ENCODE assay signal across 8 cellular contexts in genomic region chr13:42041684-42042035, GRCh38. TPM values are rescaled to one million over a fixed set of nuclear protein-coding genes. Genes with fewer than 3 reads are reported as not detected.
DNase-seq lines count a peak whose midpoint lies in the region; ATAC-seq and TF ChIP-seq lines count a peak whose summit lies in the region.

No MANE protein-coding gene starts in this region.

- H3K27me3 Mint-ChIP-seq in Caco-2 (ENCODE audit: insufficient read depth, unreplicated experiment) (peaks cover 32% of the 10 kb centered on the region), osteocyte (ENCODE audit: unreplicated experiment) (no peaks in the 10 kb centered on the region)
- no peaks in the 10 kb centered on the region for H3K27me3 Mint-ChIP-seq in activated naive CD8-positive, alpha-beta T cell

- no TSS peak for BruUV-seq in Caco-2 (replicated peaks; lab: Mats Ljungman, UMichigan)

- no peaks in the 10 kb centered on the region; the same call in 1 of the 2 replicates for H3K27me3 ChIP-seq in Caco-2 (replicated peaks; ENCODE audit: control insufficient read depth, insufficient read depth, low read length)
- no peaks in the 10 kb centered on the region for H3K27me3 ChIP-seq in MM.1S (replicated peaks; ENCODE audit: insufficient read depth, low read length)
- H3K27me3 ChIP-seq in cardiac muscle cell: peaks cover 29% of the 10 kb centered on the region

- ATAC-seq in GM19395 (IDR thresholded peaks at IDR 0.05; ENCODE audit: unreplicated experiment): peak; percentile 19
- ATAC-seq in HG03280 (IDR thresholded peaks at IDR 0.05; ENCODE audit: unreplicated experiment): no peak

- H3K4me3 ChIP-seq in Caco-2 (ENCODE audit: low read depth, low read length) (peak overlapping the region; percentile 58), MM.1S (ENCODE audit: low read length) (no peak overlapping the region), cardiac muscle cell (peak overlapping the region; percentile 55)

- peak; percentile 66 to 68 for DNase-seq in Caco-2
- no peak for DNase-seq in MM.1S
- DNase-seq in cardiac muscle cell (ENCODE audit: low read depth in 1 of 2, low spot score in 1 of 2): peak; percentile 73 to 74
- no peak for DNase-seq in osteocyte (ENCODE audit: extremely low spot score, unreplicated experiment)
- no peak for DNase-seq in GF-D8 (lab: John Stamatoyannopoulos, UW)

- peak overlapping the region; percentile 88 for H3K4me3 Mint-ChIP-seq in Caco-2 (ENCODE audit: unreplicated experiment)
- H3K4me3 Mint-ChIP-seq in activated naive CD8-positive, alpha-beta T cell: peak overlapping the region; percentile 94
- peak overlapping the region; percentile 92 for H3K4me3 Mint-ChIP-seq in osteocyte (ENCODE audit: unreplicated experiment)

- H3K36me3 Mint-ChIP-seq in Caco-2 (ENCODE audit: insufficient read depth, unreplicated experiment): peaks cover 19% of the 10 kb centered on the region
- H3K36me3 Mint-ChIP-seq in activated naive CD8-positive, alpha-beta T cell: no peaks in the 10 kb centered on the region
- H3K36me3 Mint-ChIP-seq in osteocyte (ENCODE audit: unreplicated experiment): no peaks in the 10 kb centered on the region

- H3K4me1 ChIP-seq in Caco-2 (peaks cover 11% of the 10 kb centered on the region; the same call in 1 of the 2 replicates), MM.1S (ENCODE audit: low read length) (no peaks in the 10 kb centered on the region), cardiac muscle cell (ENCODE audit: low read depth) (peaks cover 4% of the 10 kb centered on the region)

- H3F3A ChIP-seq in MM.1S (ENCODE audit: insufficient read depth, low read length): peaks cover 6% of the 10 kb centered on the region; the same call in 1 of the 2 replicates

- H3K9me3 Mint-ChIP-seq in Caco-2 (ENCODE audit: unreplicated experiment) (peaks cover 6% of the 10 kb centered on the region), osteocyte (ENCODE audit: unreplicated experiment) (no peaks in the 10 kb centered on the region)
- H3K9me3 Mint-ChIP-seq in activated naive CD8-positive, alpha-beta T cell (ENCODE audit: low read depth): no peaks in the 10 kb centered on the region

- H3K9ac ChIP-seq in MM.1S (ENCODE audit: low read length): no peak overlapping the region

- POLR2A ChIA-PET in Caco-2 (lab: Charles Lee): no interaction called here

- intact Hi-C loops in Caco-2 (cut with micrococcal nuclease; ENCODE audit: unreplicated experiment): loop anchor here (1.0 to 10.0 kb wide), 4 partner anchors 79 to 373 kb away; partner anchors contain the start of gene VWA8

- H3K4me1 Mint-ChIP-seq in Caco-2 (ENCODE audit: low read depth, unreplicated experiment): peaks cover 17% of the 10 kb centered on the region
- peaks cover 23% of the 10 kb centered on the region for H3K4me1 Mint-ChIP-seq in activated naive CD8-positive, alpha-beta T cell (ENCODE audit: low read depth)
- peaks cover 29% of the 10 kb centered on the region for H3K4me1 Mint-ChIP-seq in osteocyte (ENCODE audit: unreplicated experiment)

- H3K36me3 ChIP-seq in Caco-2 (ENCODE audit: control insufficient read depth, insufficient read depth, low read length) (no peaks in the 10 kb centered on the region), MM.1S (replicated peaks; ENCODE audit: insufficient read depth, low read length) (no peaks in the 10 kb centered on the region), cardiac muscle cell (no peaks in the 10 kb centered on the region)

- H3K79me2 ChIP-seq in MM.1S (ENCODE audit: low read length): peaks cover 4% of the 10 kb centered on the region; the same call in 1 of the 2 replicates

- H2AFZ ChIP-seq in MM.1S (ENCODE audit: low read length): no peak overlapping the region

- CTCF ChIA-PET in Caco-2 (lab: Charles Lee): interaction anchor here (0.7 to 1.2 kb wide), 2 partner anchors 97 to 373 kb away, joined by 3 read pairs; no protein-coding TSS in a partner anchor

- H3K9me3 ChIP-seq in Caco-2: no peaks in the 10 kb centered on the region
- no peaks in the 10 kb centered on the region for H3K9me3 ChIP-seq in MM.1S (replicated peaks; ENCODE audit: insufficient read depth, low read length)
- H3K9me3 ChIP-seq in cardiac muscle cell (ENCODE audit: low read depth): no peaks in the 10 kb centered on the region

- no peaks in the 10 kb centered on the region for H4K20me1 ChIP-seq in MM.1S (ENCODE audit: insufficient read depth, low read length)

- H3K9me2 ChIP-seq in MM.1S (replicated peaks; ENCODE audit: insufficient read depth, low read length): no peaks in the 10 kb centered on the region

- peak overlapping the region; percentile 78 for H3K4me2 ChIP-seq in MM.1S (ENCODE audit: low read depth, low read length)

- H3K27ac ChIP-seq in MM.1S (ENCODE audit: low read length): no peak overlapping the region
- H3K27ac ChIP-seq in cardiac muscle cell: peak overlapping the region; percentile 44

- peak overlapping the region; percentile 8 for H3K27ac Mint-ChIP-seq in Caco-2 (ENCODE audit: unreplicated experiment)
- H3K27ac Mint-ChIP-seq in activated naive CD8-positive, alpha-beta T cell: peak overlapping the region; percentile 85
- peak overlapping the region; percentile 86 for H3K27ac Mint-ChIP-seq in osteocyte (ENCODE audit: unreplicated experiment)

- TF ChIP-seq CTCF in Caco-2 (IDR thresholded peaks at IDR 0.05; ENCODE audit: insufficient read depth in 1 of 2, low read depth in 1 of 2, low read length in 1 of 2, severe bottlenecking in 1 of 2, unreplicated experiment in 1 of 2) (peak; percentile 45 to 67), MM.1S (IDR thresholded peaks at IDR 0.05; ENCODE audit: low read length) (no peak), cardiac muscle cell (IDR thresholded peaks at IDR 0.05; ENCODE audit: low read depth, low read length) (peak; percentile 66), osteocyte (IDR thresholded peaks at IDR 0.05) (peak; percentile 64)

RNA-seq across cellular contexts. Expression of gene DGKH, which starts 6.8 kb away (rescaled TPM):
- 5.2 and 5.8 TPM in 2 replicates for total RNA-seq in Caco-2 (2022)
- 3.8 and 11.2 TPM in 2 replicates for total RNA-seq in cardiac muscle cell
- 2.0 and 3.2 TPM in 2 replicates for polyA plus RNA-seq in cardiac muscle cell
- total RNA-seq in osteocyte: 14.3 and 14.5 TPM in 2 replicates

Comparison
In these comparisons a context has a peak if more than half of its experiments do, and no peak if none do; other contexts are left out.
1. DNase-seq: peak in Caco-2 (2 of 2) and cardiac muscle cell (2 of 2); none in MM.1S (single experiment), osteocyte (single experiment) and GF-D8 (single experiment).
2. H3K27ac Mint-ChIP-seq: peak in every context shown above with its lines; median percentile 86 in osteocyte; 85 in activated naive CD8-positive, alpha-beta T cell; 8 in Caco-2.
3. Peak in every context shown above with its lines, with median percentiles within 50 percentile points of each other: H3K4me3 Mint-ChIP-seq.